Comparison of ENCODE assay signal across 8 cellular contexts in genomic region chr1:226870323-226871046, GRCh38. TPM values are rescaled to one million over a fixed set of nuclear protein-coding genes. Genes with fewer than 3 reads are reported as not detected.
DNase-seq lines count a peak whose midpoint lies in the region; ATAC-seq and TF ChIP-seq lines count a peak whose summit lies in the region.

Gene PSEN2, plus strand, starts transcription at chr1:226870616. Its CDS starts 11,292 bp downstream, at chr1:226881908.

- H3K27ac ChIP-seq in HUES6 (ENCODE audit: low read depth, low read length), result no peak within 1 kb of the TSS
- H3K27ac ChIP-seq in SJCRH30, result peak within 1 kb of the TSS; percentile 67
- H3K27ac ChIP-seq in upper lobe of left lung, result peak within 1 kb of the TSS; percentile 77 to 89 (median 84)

- peak in 2 of 4 donors; percentile 59 to 77 for TF ChIP-seq POLR2A in upper lobe of left lung (IDR thresholded peaks at IDR 0.05)

- no peaks in the 10 kb centered on the region for H3K9me3 Mint-ChIP-seq in activated naive CD8-positive, alpha-beta T cell (ENCODE audit: low read depth)
- H3K9me3 Mint-ChIP-seq in osteocyte (ENCODE audit: unreplicated experiment), result no peaks in the 10 kb centered on the region

- H3K27me3 ChIP-seq in HUES6 (ENCODE audit: control insufficient read depth, insufficient read depth, low read length) (peaks cover 10% of the 10 kb centered on the region), SJCRH30 (no peaks in the 10 kb centered on the region), upper lobe of left lung (no peaks in the 10 kb centered on the region)

- DNase-seq in DMS79 (lab: John Stamatoyannopoulos, UW), result peak; percentile 68
- peak; percentile 81 to 86 for DNase-seq in SJCRH30
- DNase-seq in head of caudate nucleus, result peak in 40 of 42 donors; percentile 28 to 76 (median 54)
- DNase-seq in osteocyte (ENCODE audit: extremely low spot score, unreplicated experiment), result no peak
- DNase-seq in upper lobe of left lung, result peak; percentile 79 to 97

- H3K9ac ChIP-seq in HUES6 (ENCODE audit: low read length), result peak within 1 kb of the TSS; percentile 64

- peaks cover 2% of the 10 kb centered on the region for H3K27me3 Mint-ChIP-seq in activated naive CD8-positive, alpha-beta T cell
- no peaks in the 10 kb centered on the region for H3K27me3 Mint-ChIP-seq in osteocyte (ENCODE audit: unreplicated experiment)

- TF ChIP-seq CTCF in osteocyte (IDR thresholded peaks at IDR 0.05) (peak; percentile 43), upper lobe of left lung (IDR thresholded peaks at IDR 0.05) (peak; percentile 16 to 76 (median 46))

- H3K4me3 Mint-ChIP-seq in activated naive CD8-positive, alpha-beta T cell, result peak within 1 kb of the TSS; percentile 84
- H3K4me3 Mint-ChIP-seq in osteocyte (ENCODE audit: unreplicated experiment), result peak within 1 kb of the TSS; percentile 81

- H3K36me3 ChIP-seq in HUES6 (ENCODE audit: control insufficient read depth, insufficient read depth, low read length) (no peaks in the 10 kb centered on the region), SJCRH30 (no peaks in the 10 kb centered on the region), upper lobe of left lung (no peaks in the 10 kb centered on the region)

- peaks cover 6% of the 10 kb centered on the region for H3K4me1 Mint-ChIP-seq in activated naive CD8-positive, alpha-beta T cell (ENCODE audit: low read depth)
- peaks cover 16% of the 10 kb centered on the region for H3K4me1 Mint-ChIP-seq in osteocyte (ENCODE audit: unreplicated experiment)

- intact Hi-C loops in head of caudate nucleus (cut with DNase I), result no loop called here

- ATAC-seq in GM21515 (IDR thresholded peaks at IDR 0.05; ENCODE audit: unreplicated experiment) (peak; percentile 93), upper lobe of left lung (ENCODE audit: low FRiP score in 2 of 2) (peak; percentile 90 to 94)

- no peaks in the 10 kb centered on the region for H3K9me3 ChIP-seq in HUES6 (ENCODE audit: control insufficient read depth, insufficient read depth, low read depth, low read length)
- H3K9me3 ChIP-seq in SJCRH30 (replicated peaks), result no peaks in the 10 kb centered on the region
- no peaks in the 10 kb centered on the region for H3K9me3 ChIP-seq in upper lobe of left lung

- peak within 1 kb of the TSS; percentile 37 for H3K27ac Mint-ChIP-seq in activated naive CD8-positive, alpha-beta T cell
- peak within 1 kb of the TSS; percentile 69 for H3K27ac Mint-ChIP-seq in osteocyte (ENCODE audit: unreplicated experiment)

- H3K4me3 ChIP-seq in HUES6 (ENCODE audit: low read depth, low read length) (peak within 1 kb of the TSS; percentile 66), SJCRH30 (peak within 1 kb of the TSS; percentile 80), upper lobe of left lung (peak within 1 kb of the TSS; percentile 70 to 87 (median 80))

- peaks cover 42% of the 10 kb centered on the region for H3K4me1 ChIP-seq in HUES6 (ENCODE audit: control insufficient read depth, insufficient read depth, low read length)
- H3K4me1 ChIP-seq in SJCRH30, result peaks cover 25% of the 10 kb centered on the region
- peaks cover 20 to 30% (median 25%) of the 10 kb centered on the region in 4 donors for H3K4me1 ChIP-seq in upper lobe of left lung

- TF ChIP-seq EP300 in upper lobe of left lung (IDR thresholded peaks at IDR 0.05), result no peak

- WGBS in upper lobe of left lung, 2 donors, result 2 to 3% methylated on average over 36 to 41 of the region's 82 CpGs

- no peaks in the 10 kb centered on the region for H3K36me3 Mint-ChIP-seq in activated naive CD8-positive, alpha-beta T cell
- H3K36me3 Mint-ChIP-seq in osteocyte (ENCODE audit: unreplicated experiment), result peaks cover 3% of the 10 kb centered on the region

RNA-seq across cellular contexts. Expression of gene PSEN2, which starts in this region (rescaled TPM):
- total RNA-seq in SJCRH30 (2014; rRNA removed; shearing (Covaris generic)), result 41.4 and 45.2 TPM in 2 replicates
- total RNA-seq in osteocyte, result 18.8 and 22.8 TPM in 2 replicates
- 10 to 100 TPM; 31.2 to 70.9 (median 37.6) TPM for total RNA-seq in upper lobe of left lung
